ENCODE assay signal across 1 cellular context in genomic region chr18:59008302-59008974, GRCh38.
TF ChIP-seq lines count a peak whose summit lies in the region.

No MANE protein-coding gene starts in this region.

TF ChIP-seq in WTC11, 78 proteins besides CTCF, POLR2A, EP300 and RAD21 (continued from another document):
- TF ChIP-seq PREB (CRISPR knock-in tag; IDR thresholded peaks at IDR 0.05; ENCODE audit: borderline replicate concordance): no peak
- TF ChIP-seq OVOL2 (CRISPR knock-in tag; IDR thresholded peaks at IDR 0.05; ENCODE audit: borderline replicate concordance): no peak
- no peak for TF ChIP-seq MYBL2 (CRISPR knock-in tag; IDR thresholded peaks at IDR 0.05)
- TF ChIP-seq ZNF263 (CRISPR knock-in tag; IDR thresholded peaks at IDR 0.05; ENCODE audit: low read depth): no peak
- no peak for TF ChIP-seq PRDM15 (CRISPR knock-in tag; IDR thresholded peaks at IDR 0.05)
- no peak for TF ChIP-seq GTF2I (CRISPR knock-in tag; conservative IDR thresholded peaks at IDR 0.05)
